Comparison of ENCODE assay signal across 12 cellular contexts in the genomic region with DNA sequence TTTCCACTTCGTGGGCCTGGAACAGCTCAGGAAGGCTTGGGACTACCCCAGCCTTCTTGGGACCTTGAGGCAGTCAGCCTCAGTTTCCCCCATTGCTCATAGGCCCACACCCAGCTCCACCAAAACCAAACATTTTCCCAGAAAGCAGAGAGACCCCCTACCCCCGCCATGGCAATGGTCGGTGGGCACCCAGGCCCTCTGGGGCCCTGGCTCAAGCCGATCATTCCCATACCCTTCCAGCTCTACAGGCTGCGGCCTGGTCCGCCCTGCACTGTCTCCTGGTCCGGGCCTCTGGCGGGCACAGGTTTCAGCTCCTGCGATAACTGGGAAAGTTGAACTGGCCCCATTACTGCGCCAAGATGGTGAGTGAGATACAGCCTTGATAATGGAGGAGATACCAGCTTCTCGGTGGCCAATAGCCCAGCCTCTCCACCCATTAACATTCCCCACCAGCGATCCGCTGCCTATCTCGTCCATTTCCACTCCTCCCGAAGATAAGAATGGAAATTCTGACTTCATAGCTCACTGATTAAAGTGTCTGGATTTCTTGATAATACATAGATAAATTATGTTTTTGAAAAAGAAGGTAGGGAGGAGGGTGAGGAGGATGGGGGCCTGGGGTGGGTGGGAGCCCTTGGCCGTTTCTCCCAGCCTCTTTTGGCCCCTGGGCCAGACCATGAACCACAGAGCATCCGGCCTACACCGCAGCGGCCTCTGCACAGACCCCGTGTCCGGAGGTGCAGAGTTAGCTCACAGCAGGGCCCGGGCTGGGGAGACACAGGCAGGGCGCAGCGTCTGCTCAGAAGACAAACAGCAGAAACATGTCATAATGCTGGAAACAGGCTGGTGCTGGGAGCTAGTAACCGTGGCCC. TPM values are rescaled to one million over a fixed set of nuclear protein-coding genes. Genes with fewer than 3 reads are reported as not detected.
A peak's percentile ranks its signal among the peaks of the same experiment; 100 is the strongest.
DNase-seq lines count a peak whose midpoint lies in the region; ATAC-seq and TF ChIP-seq lines count a peak whose summit lies in the region.
"Had no signal": no experiment of that assay in that cellular context is flagged by ENCODE, and none has a peak within 500 bp of the region (broad histone marks: within the 10 kb centered on the region; RNA-seq: fewer than 3 reads in every experiment).

No MANE protein-coding gene starts in this region.

- H3K4me3 Mint-ChIP-seq in activated T-cell treated with anti-CD3 and anti-CD28 coated beads, Interleukin-2, amount 50 U/mL, for 24 hours = no peak overlapping the region
- H3K4me3 Mint-ChIP-seq in stimulated activated memory B cell treated with anti-CD40 and anti-IgM and Interleukin-4, amounts not matched to agents 10 μg/mL and 1 μg/mL and 100 μg/mL, for 72 hours = peak overlapping the region; percentile 21
- no peak overlapping the region for H3K4me3 Mint-ChIP-seq in activated CD8-positive, alpha-beta memory T cell treated with anti-CD3 and anti-CD28 coated beads, Interleukin-2, amount 10 ng/mL, durations not matched to agents 7 days and 5 days

- no peak for TF ChIP-seq POLR2A in erythroblast (IDR thresholded peaks at IDR 0.05; ENCODE audit: low read length)

- peaks cover 67% of the 10 kb centered on the region for H3K4me1 Mint-ChIP-seq in activated T-cell treated with anti-CD3 and anti-CD28 coated beads, Interleukin-2, amount 50 U/mL, for 24 hours (ENCODE audit: low read depth)
- H3K4me1 Mint-ChIP-seq in stimulated activated memory B cell treated with anti-CD40 and anti-IgM and Interleukin-4, amounts not matched to agents 10 μg/mL and 1 μg/mL and 100 μg/mL, for 72 hours = peaks cover 93% of the 10 kb centered on the region
- peaks cover 25% of the 10 kb centered on the region for H3K4me1 Mint-ChIP-seq in activated CD8-positive, alpha-beta memory T cell treated with anti-CD3 and anti-CD28 coated beads, Interleukin-2, amount 10 ng/mL, durations not matched to agents 7 days and 5 days

- no peaks in the 10 kb centered on the region for H3K9me3 Mint-ChIP-seq in activated T-cell treated with anti-CD3 and anti-CD28 coated beads, Interleukin-2, amount 50 U/mL, for 24 hours
- no peaks in the 10 kb centered on the region for H3K9me3 Mint-ChIP-seq in stimulated activated memory B cell treated with anti-CD40 and anti-IgM and Interleukin-4, amounts not matched to agents 10 μg/mL and 1 μg/mL and 100 μg/mL, for 72 hours
- H3K9me3 Mint-ChIP-seq in activated CD8-positive, alpha-beta memory T cell treated with anti-CD3 and anti-CD28 coated beads, Interleukin-2, amount 10 ng/mL, durations not matched to agents 7 days and 5 days (ENCODE audit: low read depth) = no peaks in the 10 kb centered on the region

- H3K27ac Mint-ChIP-seq in activated T-cell treated with anti-CD3 and anti-CD28 coated beads, Interleukin-2, amount 50 U/mL, for 24 hours = peak overlapping the region; percentile 44
- H3K27ac Mint-ChIP-seq in stimulated activated memory B cell treated with anti-CD40 and anti-IgM and Interleukin-4, amounts not matched to agents 10 μg/mL and 1 μg/mL and 100 μg/mL, for 72 hours = peak overlapping the region; percentile 76
- no peak overlapping the region for H3K27ac Mint-ChIP-seq in activated CD8-positive, alpha-beta memory T cell treated with anti-CD3 and anti-CD28 coated beads, Interleukin-2, amount 10 ng/mL, durations not matched to agents 7 days and 5 days

- CTCF ChIA-PET in activated CD8-positive, alpha-beta memory T cell treated with anti-CD3 and anti-CD28 coated beads, Interleukin-2, amount 10 ng/mL, durations not matched to agents 7 days and 5 days (lab: Charles Lee) = no interaction called here

- ATAC-seq in stimulated activated memory B cell treated with anti-CD40 and anti-IgM and Interleukin-4, amounts not matched to agents 10 μg/mL and 1 μg/mL and 100 μg/mL, for 72 hours = no peak
- no peak for ATAC-seq in HG02678 (IDR thresholded peaks at IDR 0.05; ENCODE audit: unreplicated experiment)
- ATAC-seq in activated CD8-positive, alpha-beta memory T cell treated with anti-CD3 and anti-CD28 coated beads, Interleukin-2, amount 10 ng/mL, durations not matched to agents 7 days and 5 days = no peak

- no peaks in the 10 kb centered on the region for H3K27me3 Mint-ChIP-seq in activated T-cell treated with anti-CD3 and anti-CD28 coated beads, Interleukin-2, amount 50 U/mL, for 24 hours
- no peaks in the 10 kb centered on the region for H3K27me3 Mint-ChIP-seq in stimulated activated memory B cell treated with anti-CD40 and anti-IgM and Interleukin-4, amounts not matched to agents 10 μg/mL and 1 μg/mL and 100 μg/mL, for 72 hours
- no peaks in the 10 kb centered on the region for H3K27me3 Mint-ChIP-seq in activated CD8-positive, alpha-beta memory T cell treated with anti-CD3 and anti-CD28 coated beads, Interleukin-2, amount 10 ng/mL, durations not matched to agents 7 days and 5 days

- peaks cover 2% of the 10 kb centered on the region for H3K36me3 Mint-ChIP-seq in activated T-cell treated with anti-CD3 and anti-CD28 coated beads, Interleukin-2, amount 50 U/mL, for 24 hours (ENCODE audit: low read depth)
- no peaks in the 10 kb centered on the region for H3K36me3 Mint-ChIP-seq in stimulated activated memory B cell treated with anti-CD40 and anti-IgM and Interleukin-4, amounts not matched to agents 10 μg/mL and 1 μg/mL and 100 μg/mL, for 72 hours
- H3K36me3 Mint-ChIP-seq in activated CD8-positive, alpha-beta memory T cell treated with anti-CD3 and anti-CD28 coated beads, Interleukin-2, amount 10 ng/mL, durations not matched to agents 7 days and 5 days = no peaks in the 10 kb centered on the region

- DNase-seq in activated T-cell treated with anti-CD3 and anti-CD28 coated beads, Interleukin-2, amount 50 U/mL, for 24 hours = no peak
- no peak for DNase-seq in activated T-cell treated with anti-CD3 and anti-CD28 coated beads for 4 hours
- DNase-seq in NOMO-1 treated with dmso at 0.1 percent for 144 hours (lab: John Stamatoyannopoulos, UW; ENCODE audit: unreplicated experiment) = peak; percentile 62
- peak; percentile 66 to 71 for DNase-seq in erythroblast (lab: John Stamatoyannopoulos, UW)
- DNase-seq in activated CD8-positive, alpha-beta memory T cell treated with anti-CD3 and anti-CD28 coated beads, Interleukin-2, amount 10 ng/mL, durations not matched to agents 7 days and 5 days = no peak
- DNase-seq in T-helper 9 cell = no peak
- DNase-seq: hippocampal formation, MG63, NCI-H2227 treated with DMSO at 0.1 percent for 48 hours, PC-9 had no signal

RNA-seq across cellular contexts. Expression of a gene that starts 11.6 kb away (rescaled TPM):
- total RNA-seq in activated CD8-positive, alpha-beta memory T cell treated with anti-CD3 and anti-CD28 coated beads, Interleukin-2, amount 10 ng/mL, durations not matched to agents 7 days and 5 days = 10 to 100 TPM; 15.1 to 21.0 TPM

Comparison
In these comparisons a context has a peak if more than half of its experiments do, and no peak if none do; other contexts are left out.
1. DNase-seq: peak in NOMO-1 treated with dmso at 0.1 percent for 144 hours (single experiment) and erythroblast (2 of 2); none in activated T-cell treated with anti-CD3 and anti-CD28 coated beads, Interleukin-2, amount 50 U/mL, for 24 hours (single experiment), activated T-cell treated with anti-CD3 and anti-CD28 coated beads for 4 hours (single experiment), activated CD8-positive, alpha-beta memory T cell treated with anti-CD3 and anti-CD28 coated beads, Interleukin-2, amount 10 ng/mL, durations not matched to agents 7 days and 5 days (single experiment) and T-helper 9 cell (single experiment).